1 cellular context compared by ENCODE assay signal in the genomic region with DNA sequence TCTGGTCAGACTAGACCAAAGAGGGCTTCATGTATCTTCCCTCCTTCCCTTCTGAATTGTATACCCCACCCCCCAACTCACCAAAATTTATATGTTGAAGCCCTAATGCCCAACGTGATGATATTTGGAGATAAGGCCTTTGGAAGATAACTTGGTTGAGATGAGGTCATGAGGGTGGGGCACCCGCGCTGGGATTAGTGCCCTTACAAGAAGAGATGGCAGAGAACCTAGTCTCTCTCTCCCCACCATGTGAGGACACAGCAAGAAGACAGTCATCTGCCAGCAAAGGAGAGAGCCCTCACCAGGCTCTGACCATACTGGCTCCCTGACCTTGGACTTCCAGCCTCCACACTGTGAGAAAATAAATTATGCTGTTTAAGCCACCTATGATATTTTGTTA.
TF ChIP-seq lines count a peak whose summit lies in the region.

No MANE protein-coding gene starts in this region.

TF ChIP-seq in HepG2, 621 proteins besides CTCF, POLR2A, EP300 and RAD21:
- TF ChIP-seq GATAD2A (CRISPR knock-in tag; IDR thresholded peaks at IDR 0.05) (no peak), ZNF264 (CRISPR knock-in tag; IDR thresholded peaks at IDR 0.05) (peak; percentile 98)
